In genomic region chr12:47811581-47812484, GRCh38 we compare ENCODE assay signal across 1 cellular context.
TF ChIP-seq lines count a peak whose summit lies in the region.

No MANE protein-coding gene starts in this region.

TF ChIP-seq in SK-N-SH, 30 proteins besides CTCF, POLR2A, EP300 and RAD21 (continued from another document):
- TF ChIP-seq IRF3 (IDR thresholded peaks at IDR 0.05; ENCODE audit: low read depth, low read length) (no peak), FOSL2 (IDR thresholded peaks at IDR 0.05; ENCODE audit: borderline replicate concordance, low read depth) (peak; percentile 43; the same call in 1 of the 2 replicates), MEF2A (IDR thresholded peaks at IDR 0.05; ENCODE audit: borderline replicate concordance, low read depth) (no peak)
